In the genomic region with DNA sequence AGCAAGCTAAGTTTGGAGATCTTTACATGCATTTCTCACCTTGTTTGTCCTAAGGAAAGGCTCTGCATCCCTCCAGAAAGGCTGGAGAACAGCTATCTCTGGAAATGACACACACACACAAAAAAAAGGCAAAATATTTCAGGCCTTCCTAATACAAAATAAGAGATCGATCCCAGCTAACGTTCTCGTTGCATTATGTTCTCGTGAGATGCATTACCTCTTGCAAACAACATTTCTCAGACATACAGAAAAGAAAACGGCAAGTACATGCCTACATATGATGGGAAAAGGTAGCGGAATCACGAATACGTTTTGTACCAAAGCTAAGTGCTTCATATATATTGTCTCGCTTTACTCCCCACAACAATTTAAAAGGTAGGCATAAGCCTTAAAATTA, we compare ENCODE assay signal across 8 cellular contexts. TPM values are rescaled to one million over a fixed set of nuclear protein-coding genes. Genes with fewer than 3 reads are reported as not detected.
DNase-seq lines count a peak whose midpoint lies in the region; ATAC-seq and TF ChIP-seq lines count a peak whose summit lies in the region.

No MANE protein-coding gene starts in this region.

- ATAC-seq in Panc1 = no peak; the same call in 1 of the 2 replicates
- ATAC-seq in esophagus mucosa = no peak

- H3K4me3 Mint-ChIP-seq in activated naive CD4-positive, alpha-beta T cell treated with anti-CD3 and anti-CD28 coated beads, Interleukin-2, amount 10 ng/mL, durations not matched to agents 7 days and 5 days = peak overlapping the region; percentile 98

- DNase-seq in activated naive CD4-positive, alpha-beta T cell treated with anti-CD3 and anti-CD28 coated beads, Interleukin-2, amount 10 ng/mL, durations not matched to agents 7 days and 5 days = no peak
- DNase-seq in activated naive CD4-positive, alpha-beta T cell treated with anti-CD3 and anti-CD28 coated beads, Interleukin-2, amount 50 U/mL, for 16 hours = no peak
- DNase-seq in Panc1 (ENCODE audit: low read depth, low spot score) (no peak), fibroblast of the aortic adventitia (ENCODE audit: low read depth) (peak; percentile 17), H4 (ENCODE audit: low spot score) (no peak), NCI-H2196 (lab: John Stamatoyannopoulos, UW; ENCODE audit: unreplicated experiment) (no peak)

- POLR2A ChIA-PET in Panc1 (lab: Charles Lee) = interaction anchor here (0.6 to 0.7 kb wide), 2 partner anchors 60 to 69 kb away, joined by 3 to 4 read pairs; partner anchors contain the start of gene AKAP9

- peak overlapping the region; percentile 98 for H3K27ac ChIP-seq in Panc1 (ENCODE audit: low read length)
- no peak overlapping the region for H3K27ac ChIP-seq in skeletal muscle tissue (ENCODE audit: low read depth, low read length)

- peaks cover 3% of the 10 kb centered on the region for H3K27me3 Mint-ChIP-seq in activated naive CD4-positive, alpha-beta T cell treated with anti-CD3 and anti-CD28 coated beads, Interleukin-2, amount 10 ng/mL, durations not matched to agents 7 days and 5 days

- peaks cover 3% of the 10 kb centered on the region; the same call in 1 of the 2 replicates for H3K36me3 ChIP-seq in Panc1 (ENCODE audit: control insufficient read depth, insufficient read depth, low read length)
- peaks cover 0 to 6% (median 2%) of the 10 kb centered on the region in 3 donors for H3K36me3 ChIP-seq in skeletal muscle tissue (ENCODE audit: control insufficient read depth in 3 of 3, insufficient read depth in 3 of 3, low read length in 3 of 3)

- TF ChIP-seq CTCF in Panc1 (IDR thresholded peaks at IDR 0.05) = no peak
- TF ChIP-seq CTCF in fibroblast of the aortic adventitia (IDR thresholded peaks at IDR 0.05; ENCODE audit: insufficient read depth, low read length) = no peak

- H3K9me3 ChIP-seq in Panc1 (ENCODE audit: control insufficient read depth, insufficient read depth, low read depth, low read length) (no peaks in the 10 kb centered on the region), skeletal muscle tissue (ENCODE audit: control insufficient read depth in 3 of 3, low read length in 3 of 3) (no peaks in the 10 kb centered on the region)

- H3K9me3 Mint-ChIP-seq in activated naive CD4-positive, alpha-beta T cell treated with anti-CD3 and anti-CD28 coated beads, Interleukin-2, amount 10 ng/mL, durations not matched to agents 7 days and 5 days = no peaks in the 10 kb centered on the region

- intact Hi-C loops in Panc1 (cut with micrococcal nuclease; ENCODE audit: unreplicated experiment) = no loop called here

- peak overlapping the region; percentile 94 for H3K27ac Mint-ChIP-seq in activated naive CD4-positive, alpha-beta T cell treated with anti-CD3 and anti-CD28 coated beads, Interleukin-2, amount 10 ng/mL, durations not matched to agents 7 days and 5 days

- H3K4me3 ChIP-seq in Panc1 (ENCODE audit: low read depth in 2 of 2, low read length in 2 of 2) (peak overlapping the region; percentile 98 to 99), fibroblast of the aortic adventitia (ENCODE audit: low read depth, low read length) (peak overlapping the region; percentile 87), skeletal muscle tissue (ENCODE audit: low read length in 3 of 3) (peak overlapping the region; percentile 95 to 96 (median 96))

- CTCF ChIA-PET in activated naive CD4-positive, alpha-beta T cell treated with anti-CD3 and anti-CD28 coated beads, Interleukin-2, amount 10 ng/mL, durations not matched to agents 7 days and 5 days (lab: Charles Lee) = interaction anchor here (0.6 to 2.3 kb wide), 12 partner anchors 41 to 1354 kb away, joined by 3 to 17 read pairs (median 4); partner anchors contain the start of genes AKAP9 and GATAD1
- CTCF ChIA-PET in Panc1 (lab: Charles Lee) = interaction anchor here (0.5 to 0.9 kb wide), 2 partner anchors 11 to 627 kb away, joined by 3 read pairs; no protein-coding TSS in a partner anchor

- H3K9ac ChIP-seq in skeletal muscle tissue (ENCODE audit: low read depth in 1 of 3, low read length in 3 of 3) = peak overlapping the region; percentile 55 to 80 (median 62)

- peaks cover 36% of the 10 kb centered on the region for H3K36me3 Mint-ChIP-seq in activated naive CD4-positive, alpha-beta T cell treated with anti-CD3 and anti-CD28 coated beads, Interleukin-2, amount 10 ng/mL, durations not matched to agents 7 days and 5 days

- BruUV-seq in Panc1 (replicated peaks; lab: Mats Ljungman, UMichigan) = TSS peak; percentile 88

- in situ Hi-C loops in Panc1 (cut with HindIII; ENCODE audit: low pct_unique_long_range_greater_than_20kb, low sequenced_read_pairs) = no loop called here

- H3K27me3 ChIP-seq in Panc1 (ENCODE audit: control insufficient read depth, insufficient read depth, low read length) (no peaks in the 10 kb centered on the region), skeletal muscle tissue (ENCODE audit: control insufficient read depth in 3 of 3, insufficient read depth in 3 of 3, low read length in 3 of 3) (no peaks in the 10 kb centered on the region)

- H3K4me1 ChIP-seq in Panc1 (ENCODE audit: control insufficient read depth, insufficient read depth, low read length) (peaks cover 6% of the 10 kb centered on the region; the same call in 1 of the 2 replicates), skeletal muscle tissue (ENCODE audit: control insufficient read depth in 3 of 3, insufficient read depth in 3 of 3, low read length in 3 of 3) (peaks cover 6 to 18% (median 6%) of the 10 kb centered on the region in 3 donors)

- H3K4me1 Mint-ChIP-seq in activated naive CD4-positive, alpha-beta T cell treated with anti-CD3 and anti-CD28 coated beads, Interleukin-2, amount 10 ng/mL, durations not matched to agents 7 days and 5 days = peaks cover 41% of the 10 kb centered on the region

RNA-seq across cellular contexts. Expression of gene MTERF1, which starts 0.5 kb away (rescaled TPM):
- total RNA-seq in Panc1 (2021; ENCODE audit: unreplicated experiment) (13.6 TPM), fibroblast of the aortic adventitia (ENCODE audit: low replicate concordance) (10.9 and 15.8 TPM in 2 replicates), skeletal muscle tissue (7.3 TPM), esophagus mucosa (5.9 TPM)
- polyA plus RNA-seq in Panc1 (2012; ENCODE audit: insufficient read length) = 4.7 TPM
- total RNA-seq in H4 (2014; rRNA removed; shearing (Covaris generic)) = 15.4 and 18.5 TPM in 2 replicates
